Comparison of ENCODE assay signal across 1 cellular context in genomic region chr6:73348550-73349204, GRCh38.
TF ChIP-seq lines count a peak whose summit lies in the region.

No MANE protein-coding gene starts in this region.

TF ChIP-seq in GM23338, 12 proteins besides CTCF, POLR2A, EP300 and RAD21:
- TF ChIP-seq REST (IDR thresholded peaks at IDR 0.05; ENCODE audit: unreplicated experiment): no peak
- TF ChIP-seq ZNF331 (CRISPR knock-in tag; IDR thresholded peaks at IDR 0.05; ENCODE audit: low read depth): no peak
- no peak for TF ChIP-seq ETS1 (IDR thresholded peaks at IDR 0.05)
- TF ChIP-seq ZNF462 (CRISPR knock-in tag; IDR thresholded peaks at IDR 0.05): no peak
- no peak for TF ChIP-seq CREB1 (CRISPR knock-in tag; IDR thresholded peaks at IDR 0.05; ENCODE audit: low read depth)
- no peak for TF ChIP-seq STAT1 (IDR thresholded peaks at IDR 0.05; ENCODE audit: unreplicated experiment)
- no peak for TF ChIP-seq EZH2phosphoT487 (IDR thresholded peaks at IDR 0.05; ENCODE audit: unreplicated experiment)
- TF ChIP-seq POLR2AphosphoS5 (IDR thresholded peaks at IDR 0.05; ENCODE audit: low read depth): no peak
- no peak for TF ChIP-seq EZH2 (IDR thresholded peaks at IDR 0.05; ENCODE audit: low read depth, unreplicated experiment)
- TF ChIP-seq NANOG (IDR thresholded peaks at IDR 0.05; ENCODE audit: borderline replicate concordance): no peak
- TF ChIP-seq JUNB (IDR thresholded peaks at IDR 0.05; ENCODE audit: unreplicated experiment): no peak
- TF ChIP-seq ZNF114 (CRISPR knock-in tag; IDR thresholded peaks at IDR 0.05): no peak
TF ChIP-seq in GM23338: peak in this region for 0.
